1 cellular context compared by ENCODE assay signal in genomic region chr11:83193315-83194283, GRCh38.
TF ChIP-seq lines count a peak whose summit lies in the region.

Gene ANKRD42 (plus strand): TSS chr11:83193712. CDS start chr11:83194671, 959 bp downstream.

TF ChIP-seq in K562, 482 proteins besides CTCF, POLR2A, EP300 and RAD21 (continued from another document and continues in another):
- peak; percentile 92 for TF ChIP-seq E2F8 (IDR thresholded peaks at IDR 0.05; ENCODE audit: low read depth, partially characterized antibody)
- TF ChIP-seq CXXC5 (CRISPR knock-in tag; IDR thresholded peaks at IDR 0.05): peak; percentile 77
- TF ChIP-seq MIER1 (IDR thresholded peaks at IDR 0.05; ENCODE audit: low read depth): no peak
- 0 out of 2 replicates have a peak, but pooled peaks have one; percentile 58 for TF ChIP-seq TCF15 (CRISPR knock-in tag; IDR thresholded peaks at IDR 0.05)
- peak; percentile 97 for TF ChIP-seq GABPA (tag; conservative IDR thresholded peaks at IDR 0.05; ENCODE audit: low read depth)
- peak; percentile 97 for TF ChIP-seq CREM (IDR thresholded peaks at IDR 0.05; ENCODE audit: low read depth)
- TF ChIP-seq PHTF2 (CRISPR knock-in tag; IDR thresholded peaks at IDR 0.05): no peak
- peak; percentile 69; the same call in 1 of the 2 replicates for TF ChIP-seq ETS1 (conservative IDR thresholded peaks at IDR 0.05; ENCODE audit: control insufficient read depth, low read depth, low read length)
- peak; percentile 96 for TF ChIP-seq ELF1 (tag; IDR thresholded peaks at IDR 0.05)
- TF ChIP-seq ZNF395 (CRISPR knock-in tag; IDR thresholded peaks at IDR 0.05): 0 out of 2 replicates have a peak, but pooled peaks have one; percentile 52
- no peak for TF ChIP-seq MTF1 (CRISPR knock-in tag; IDR thresholded peaks at IDR 0.05; ENCODE audit: borderline replicate concordance)
- TF ChIP-seq CGGBP1 (CRISPR knock-in tag; IDR thresholded peaks at IDR 0.05): no peak
- TF ChIP-seq CBX1 (IDR thresholded peaks at IDR 0.05; ENCODE audit: low read depth): no peak
- TF ChIP-seq IRF9 (tag; IDR thresholded peaks at IDR 0.05): no peak
- no peak for TF ChIP-seq CCAR2 (IDR thresholded peaks at IDR 0.05; ENCODE audit: low read depth, low read length)
- TF ChIP-seq FOXM1 (IDR thresholded peaks at IDR 0.05; ENCODE audit: low read depth): 0 out of 2 replicates have a peak, but pooled peaks have one; percentile 12
- TF ChIP-seq FOXM1 (CRISPR knock-in tag; IDR thresholded peaks at IDR 0.05; ENCODE audit: low read depth): no peak
- TF ChIP-seq NRF1 (conservative IDR thresholded peaks at IDR 0.05 in 1 of 2, IDR thresholded peaks at IDR 0.05 in 1 of 2): peak; percentile 57 to 66; a peak in 3 of 4 replicates
- TF ChIP-seq HBP1 (CRISPR knock-in tag; IDR thresholded peaks at IDR 0.05): 0 out of 2 replicates have a peak, but pooled peaks have one; percentile 41
- peak; percentile 52 for TF ChIP-seq KDM5B (IDR thresholded peaks at IDR 0.05; ENCODE audit: insufficient replicate concordance, low read depth, low read length)
- no peak for TF ChIP-seq MCM3 (IDR thresholded peaks at IDR 0.05)
- TF ChIP-seq FOXA3 (CRISPR knock-in tag; conservative IDR thresholded peaks at IDR 0.05 in 1 of 2, IDR thresholded peaks at IDR 0.05 in 1 of 2): 0 out of 4 replicates have a peak, but pooled peaks of 1 of the 2 experiments have one; percentile 4
- no peak for TF ChIP-seq SMAD2 (IDR thresholded peaks at IDR 0.05; ENCODE audit: low read depth, low read length)
- TF ChIP-seq BMI1 (IDR thresholded peaks at IDR 0.05; ENCODE audit: low read length): peak; percentile 73
- TF ChIP-seq ZNF655 (CRISPR knock-in tag; IDR thresholded peaks at IDR 0.05): no peak
- peak; percentile 71 for TF ChIP-seq TAF9B (IDR thresholded peaks at IDR 0.05; ENCODE audit: partially characterized antibody)
- no peak for TF ChIP-seq SMAD3 (CRISPR knock-in tag; conservative IDR thresholded peaks at IDR 0.05)
- peak; percentile 90 for TF ChIP-seq ELF2 (CRISPR knock-in tag; IDR thresholded peaks at IDR 0.05)
- peak; percentile 85; the same call in 1 of the 2 replicates for TF ChIP-seq STAT6 (CRISPR knock-in tag; IDR thresholded peaks at IDR 0.05)
- no peak for TF ChIP-seq PBX2 (CRISPR knock-in tag; IDR thresholded peaks at IDR 0.05; ENCODE audit: low read depth)
- TF ChIP-seq PBX2 (tag; conservative IDR thresholded peaks at IDR 0.05; ENCODE audit: low read depth): no peak
- 0 out of 2 replicates have a peak, but pooled peaks have one; percentile 48 for TF ChIP-seq ZNF165 (CRISPR knock-in tag; IDR thresholded peaks at IDR 0.05; ENCODE audit: borderline replicate concordance)
- peak; percentile 41; the same call in 1 of the 2 replicates for TF ChIP-seq ZBTB33 (CRISPR knock-in tag; IDR thresholded peaks at IDR 0.05)
- TF ChIP-seq ZNF280A (IDR thresholded peaks at IDR 0.05; ENCODE audit: low read depth, partially characterized antibody): no peak
- no peak for TF ChIP-seq U2AF2 (optimal IDR thresholded peaks at IDR 0.05; ENCODE audit: low read depth, low read length)
- no peak for TF ChIP-seq NCOR1 (IDR thresholded peaks at IDR 0.05)
- no peak for TF ChIP-seq NR0B1 (IDR thresholded peaks at IDR 0.05; ENCODE audit: partially characterized antibody)
